ENCODE assay signal across 1 cellular context in the genomic region with DNA sequence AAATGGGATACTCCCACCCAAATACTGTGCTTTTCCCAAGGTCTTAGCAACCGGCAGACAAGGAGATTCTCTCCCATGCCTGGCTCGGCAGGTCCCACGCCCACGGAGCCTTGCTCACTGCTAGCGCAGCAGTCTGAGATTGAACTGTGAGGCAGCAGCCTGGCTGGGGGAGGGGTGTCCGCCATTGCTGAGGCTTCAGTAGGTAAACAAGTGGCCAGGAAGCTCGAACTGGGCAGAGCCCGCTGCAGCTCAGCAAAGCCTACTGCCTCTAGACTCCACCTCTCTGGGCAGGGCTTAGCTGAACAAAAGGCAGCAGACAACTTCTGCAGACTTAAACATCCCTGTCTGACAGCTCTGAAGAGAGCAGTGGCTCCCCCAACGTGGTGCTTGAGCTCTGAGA.
TF ChIP-seq lines count a peak whose summit lies in the region.

No MANE protein-coding gene starts in this region.

TF ChIP-seq in K562, 482 proteins besides CTCF, POLR2A, EP300 and RAD21:
- TF ChIP-seq ZBTB33 (CRISPR knock-in tag; IDR thresholded peaks at IDR 0.05) (0 out of 2 replicates have a peak, but pooled peaks have one; percentile 30), EGR1 (conservative IDR thresholded peaks at IDR 0.05) (0 out of 2 replicates have a peak, but pooled peaks have one; percentile 29)
